26 cellular contexts compared by ENCODE assay signal in the genomic region with DNA sequence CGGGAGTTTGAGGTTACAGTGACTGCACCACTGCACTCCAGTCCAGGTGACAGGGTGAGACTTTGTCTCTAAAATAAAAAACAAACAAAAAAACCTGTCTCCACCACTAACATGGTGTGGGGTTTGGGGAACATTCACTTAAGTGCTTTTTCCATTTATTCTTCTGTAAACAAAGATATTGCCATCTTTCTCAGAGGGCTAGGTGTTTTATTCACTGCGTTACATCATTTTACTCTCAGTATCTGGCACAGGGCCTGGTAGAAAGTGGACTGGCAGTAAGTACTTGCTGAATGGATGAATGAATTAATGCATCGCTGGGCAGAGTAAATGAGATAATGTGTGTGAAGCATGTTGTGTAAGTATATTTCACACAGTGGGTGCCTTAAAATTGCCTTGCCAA. TPM values are rescaled to one million over a fixed set of nuclear protein-coding genes. Genes with fewer than 3 reads are reported as not detected.
A peak's percentile ranks its signal among the peaks of the same experiment; 100 is the strongest.
DNase-seq lines count a peak whose midpoint lies in the region; ATAC-seq and TF ChIP-seq lines count a peak whose summit lies in the region.
"Had no signal": no experiment of that assay in that cellular context is flagged by ENCODE, and none has a peak within 500 bp of the region (broad histone marks: within the 10 kb centered on the region; RNA-seq: fewer than 3 reads in every experiment).

No MANE protein-coding gene starts in this region.

- H3K9me3 Mint-ChIP-seq in naive thymus-derived CD8-positive, alpha-beta T cell: no peaks in the 10 kb centered on the region
- H3K9me3 Mint-ChIP-seq: activated T-cell treated with anti-CD3 and anti-CD28 coated beads, Interleukin-2, amount 50 U/mL, for 4 hours; natural killer cell treated with Interleukin-12 subunit alpha and Interleukin-12 subunit beta and Interleukin-15 and Interleukin-18, amount 100 ng/mL, for 72 hours had no signal

- no peaks in the 10 kb centered on the region for H3K27me3 Mint-ChIP-seq in naive thymus-derived CD8-positive, alpha-beta T cell
- H3K27me3 Mint-ChIP-seq: natural killer cell treated with Interleukin-12 subunit alpha and Interleukin-12 subunit beta and Interleukin-15 and Interleukin-18, amount 100 ng/mL, for 72 hours had no signal

- ATAC-seq in naive thymus-derived CD8-positive, alpha-beta T cell: no peak
- ATAC-seq: activated T-cell treated with anti-CD3 and anti-CD28 coated beads, Interleukin-2, amount 50 U/mL, for 4 hours; heart left ventricle; natural killer cell treated with Interleukin-12 subunit alpha and Interleukin-12 subunit beta and Interleukin-15 and Interleukin-18, amount 100 ng/mL, for 72 hours; SK-N-SH treated with all-trans-retinoic acid at 6 μM for 48 hours had no signal

- DNase-seq in DMS153 treated with DMSO at 0.1 percent for 48 hours (lab: John Stamatoyannopoulos, UW; ENCODE audit: unreplicated experiment): peak; percentile 66
- peak; percentile 15 for DNase-seq in NCI-H1436 (lab: John Stamatoyannopoulos, UW)
- DNase-seq in NCI-H69 (lab: John Stamatoyannopoulos, UW): peak; percentile 92
- DNase-seq in erythroblast (lab: John Stamatoyannopoulos, UW): peak; percentile 27 to 43
- DNase-seq in naive thymus-derived CD8-positive, alpha-beta T cell: no peak
- no peak for DNase-seq in stimulated activated CD4-positive, alpha-beta T cell treated with anti-CD3 and anti-CD28 coated beads, Interleukin-4, amount 100 ng/mL, for 24 hours
- no peak for DNase-seq in NCI-H2171 (lab: John Stamatoyannopoulos, UW)
- DNase-seq in HPDE6-E6E7 (ENCODE audit: extremely low spot score): no peak
- DNase-seq: ACHN; activated CD4-positive, alpha-beta T cell treated with anti-CD3 and anti-CD28 coated beads for 4 hours; activated naive CD4-positive, alpha-beta T cell treated with Interleukin-2 at 50 U/mL for 16 hours; activated T-cell treated with anti-CD3 and anti-CD28 coated beads, Interleukin-2, amount 50 U/mL, for 4 hours; adrenal gland; brain microvascular endothelial cell; effector CD8-positive, alpha-beta T cell; foreskin fibroblast; H7; heart left ventricle; Kasumi-1; NCI-H2227 treated with DMSO at 0.1 percent for 48 hours; RPMI8226; spleen; stimulated activated CD4-positive, alpha-beta T cell treated with anti-CD3 and anti-CD28 coated beads, Interleukin-4, amount 100 ng/mL, for 1 hour; stimulated activated naive CD4-positive, alpha-beta T cell treated with Interleukin-2 at 50 U/mL for 16 hours had no signal

- no peak for TF ChIP-seq POLR2A in erythroblast (IDR thresholded peaks at IDR 0.05; ENCODE audit: low read length)

- peak overlapping the region in 1 of 10 donors; percentile 42 for H3K27ac Mint-ChIP-seq in naive thymus-derived CD8-positive, alpha-beta T cell
- H3K27ac Mint-ChIP-seq: natural killer cell treated with Interleukin-12 subunit alpha and Interleukin-12 subunit beta and Interleukin-15 and Interleukin-18, amount 100 ng/mL, for 72 hours had no signal

- H3K36me3 Mint-ChIP-seq in naive thymus-derived CD8-positive, alpha-beta T cell: peaks cover 5 to 88% (median 21%) of the 10 kb centered on the region in 3 donors
- H3K36me3 Mint-ChIP-seq: natural killer cell treated with Interleukin-12 subunit alpha and Interleukin-12 subunit beta and Interleukin-15 and Interleukin-18, amount 100 ng/mL, for 72 hours had no signal

- POLR2A ChIA-PET in naive thymus-derived CD8-positive, alpha-beta T cell (lab: Charles Lee): no interaction called here

- no peak overlapping the region for H3K4me3 Mint-ChIP-seq in naive thymus-derived CD8-positive, alpha-beta T cell
- H3K4me3 Mint-ChIP-seq: activated T-cell treated with anti-CD3 and anti-CD28 coated beads, Interleukin-2, amount 50 U/mL, for 4 hours; natural killer cell treated with Interleukin-12 subunit alpha and Interleukin-12 subunit beta and Interleukin-15 and Interleukin-18, amount 100 ng/mL, for 72 hours had no signal

- peaks cover 40 to 78% (median 72%) of the 10 kb centered on the region in 4 donors for H3K4me1 Mint-ChIP-seq in naive thymus-derived CD8-positive, alpha-beta T cell

RNA-seq across cellular contexts. Expression of a gene that starts 20.1 kb away (rescaled TPM):
- 10 to 100 TPM; 25.1 to 25.7 TPM for total RNA-seq in naive thymus-derived CD8-positive, alpha-beta T cell
- 10 to 100 TPM; 26.0 to 32.5 (median 28.9) TPM for polyA plus RNA-seq in naive thymus-derived CD8-positive, alpha-beta T cell

Comparison
In these comparisons a context has a peak if more than half of its experiments do, and no peak if none do; other contexts are left out.
1. DNase-seq: peak in DMS153 treated with DMSO at 0.1 percent for 48 hours (single experiment), NCI-H1436 (single experiment), NCI-H69 (single experiment) and erythroblast (2 of 2); none in naive thymus-derived CD8-positive, alpha-beta T cell (0 of 10), stimulated activated CD4-positive, alpha-beta T cell treated with anti-CD3 and anti-CD28 coated beads, Interleukin-4, amount 100 ng/mL, for 24 hours (single experiment), NCI-H2171 (single experiment) and HPDE6-E6E7 (single experiment).